Comparison of ENCODE assay signal across 23 cellular contexts in the genomic region with DNA sequence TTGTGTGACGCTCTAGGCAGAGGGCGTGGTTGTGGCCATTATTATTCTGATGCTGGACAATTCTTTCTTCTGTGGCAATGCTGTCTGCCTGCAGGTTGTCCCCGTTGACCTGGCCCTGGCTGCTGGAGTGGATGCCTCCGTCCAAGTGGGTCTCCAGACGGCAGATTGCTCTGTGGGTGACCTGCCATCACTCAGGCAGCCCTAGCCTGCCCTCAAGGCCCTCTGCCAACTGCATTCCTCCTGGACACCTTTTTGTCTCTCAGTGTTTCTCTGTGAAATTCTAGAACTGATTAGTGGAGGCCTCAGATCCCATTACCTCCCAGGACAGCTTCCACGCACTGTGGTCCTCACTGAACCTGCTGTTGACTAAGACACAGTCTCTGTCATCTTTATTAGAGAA.
"Had no signal": no experiment of that assay in that cellular context is flagged by ENCODE, and none has a peak within 500 bp of the region (broad histone marks: within the 10 kb centered on the region; RNA-seq: fewer than 3 reads in every experiment).

No MANE protein-coding gene starts in this region.

- H3K27me3 Mint-ChIP-seq: activated CD4-positive, alpha-beta memory T cell treated with anti-CD3 and anti-CD28 coated beads, Interleukin-2, amount 10 ng/mL, durations not matched to agents 7 days and 5 days; activated CD4-positive, alpha-beta T cell treated with anti-CD3 and anti-CD28 coated beads, Interleukin-2, amount 10 ng/mL, durations not matched to agents 7 days and 5 days; activated naive CD8-positive, alpha-beta T cell; activated T-helper 17 cell treated with anti-CD3 and anti-CD28 coated beads, Interleukin-2, amount 50 U/mL, for 72 hours had no signal

- H3K36me3 ChIP-seq: brain microvascular endothelial cell, cardiac muscle cell had no signal

- DNase-seq: activated CD4-positive, alpha-beta memory T cell treated with anti-CD3 and anti-CD28 coated beads, Interleukin-2, amount 10 ng/mL, durations not matched to agents 7 days and 5 days; activated CD4-positive, alpha-beta T cell treated with anti-CD3 and anti-CD28 coated beads, Interleukin-2, amount 10 ng/mL, durations not matched to agents 7 days and 5 days; activated CD4-positive, CD25-positive, alpha-beta regulatory T cell; activated gamma-delta T cell; activated naive CD4-positive, alpha-beta T cell treated with anti-CD3 and anti-CD28 coated beads for 36 hours; activated T-cell treated with anti-CD3 and anti-CD28 coated beads, Interleukin-2, amount 50 U/mL, for 4 hours; amygdala; brain microvascular endothelial cell; Kasumi-1; KBM-7; NCI-H1105 treated with DMSO at 0.1 percent for 48 hours; NCI-H1436 treated with DMSO at 0.1 percent for 48 hours; NCI-H187; NCI-H2081; NCI-H510A treated with DMSO at 0.1 percent for 48 hours; NCI-H69; PC-3; SHP77 treated with DMSO at 0.1 percent for 48 hours; T-helper 2 cell; T1000 had no signal

- H3K27ac Mint-ChIP-seq: activated CD4-positive, alpha-beta memory T cell treated with anti-CD3 and anti-CD28 coated beads, Interleukin-2, amount 10 ng/mL, durations not matched to agents 7 days and 5 days; activated CD4-positive, alpha-beta T cell treated with anti-CD3 and anti-CD28 coated beads, Interleukin-2, amount 10 ng/mL, durations not matched to agents 7 days and 5 days; activated naive CD4-positive, alpha-beta T cell treated with anti-CD3 and anti-CD28 coated beads for 36 hours; activated naive CD8-positive, alpha-beta T cell had no signal

- H3K4me3 Mint-ChIP-seq: activated CD4-positive, alpha-beta memory T cell treated with anti-CD3 and anti-CD28 coated beads, Interleukin-2, amount 10 ng/mL, durations not matched to agents 7 days and 5 days; activated CD4-positive, alpha-beta T cell treated with anti-CD3 and anti-CD28 coated beads, Interleukin-2, amount 10 ng/mL, durations not matched to agents 7 days and 5 days; activated naive CD4-positive, alpha-beta T cell treated with anti-CD3 and anti-CD28 coated beads for 36 hours; activated naive CD8-positive, alpha-beta T cell; activated T-cell treated with anti-CD3 and anti-CD28 coated beads, Interleukin-2, amount 50 U/mL, for 4 hours; activated T-helper 17 cell treated with anti-CD3 and anti-CD28 coated beads, Interleukin-2, amount 50 U/mL, for 72 hours had no signal

- H3K9me3 Mint-ChIP-seq: activated CD4-positive, alpha-beta memory T cell treated with anti-CD3 and anti-CD28 coated beads, Interleukin-2, amount 10 ng/mL, durations not matched to agents 7 days and 5 days; activated CD4-positive, alpha-beta T cell treated with anti-CD3 and anti-CD28 coated beads, Interleukin-2, amount 10 ng/mL, durations not matched to agents 7 days and 5 days; activated naive CD4-positive, alpha-beta T cell treated with anti-CD3 and anti-CD28 coated beads for 36 hours; activated T-cell treated with anti-CD3 and anti-CD28 coated beads, Interleukin-2, amount 50 U/mL, for 4 hours; activated T-helper 17 cell treated with anti-CD3 and anti-CD28 coated beads, Interleukin-2, amount 50 U/mL, for 72 hours had no signal

- H3K27me3 ChIP-seq: brain microvascular endothelial cell, cardiac muscle cell had no signal

- H3K4me3 ChIP-seq: cardiac muscle cell had no signal

- ATAC-seq: activated T-cell treated with anti-CD3 and anti-CD28 coated beads, Interleukin-2, amount 50 U/mL, for 4 hours; activated T-helper 17 cell treated with anti-CD3 and anti-CD28 coated beads, Interleukin-2, amount 50 U/mL, for 72 hours had no signal

- H3K27ac ChIP-seq: brain microvascular endothelial cell, cardiac muscle cell had no signal
